Comparison of ENCODE assay signal across 3 cellular contexts in the genomic region with DNA sequence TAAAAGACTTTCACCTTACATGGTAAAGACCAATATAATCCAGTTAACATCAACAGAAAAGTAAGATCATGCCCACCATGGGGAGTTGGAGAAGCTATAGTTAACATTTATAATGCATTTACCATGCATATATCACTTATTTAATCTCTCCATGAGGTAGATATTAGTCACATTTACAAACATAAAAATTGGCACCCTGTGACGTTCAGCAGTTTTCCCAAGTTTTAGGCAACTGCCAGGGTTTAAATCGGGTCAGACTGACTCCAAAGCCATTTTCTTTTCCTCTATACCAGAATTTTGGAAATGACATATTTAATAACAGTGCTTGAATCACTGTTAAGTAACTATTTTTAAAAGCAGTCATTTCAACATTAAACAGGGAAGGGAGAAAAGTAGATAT.
TF ChIP-seq lines count a peak whose summit lies in the region.

No MANE protein-coding gene starts in this region.

TF ChIP-seq in SK-N-SH, 30 proteins besides CTCF, POLR2A, EP300 and RAD21 (continued from another document):
- TF ChIP-seq, protein P1, sequence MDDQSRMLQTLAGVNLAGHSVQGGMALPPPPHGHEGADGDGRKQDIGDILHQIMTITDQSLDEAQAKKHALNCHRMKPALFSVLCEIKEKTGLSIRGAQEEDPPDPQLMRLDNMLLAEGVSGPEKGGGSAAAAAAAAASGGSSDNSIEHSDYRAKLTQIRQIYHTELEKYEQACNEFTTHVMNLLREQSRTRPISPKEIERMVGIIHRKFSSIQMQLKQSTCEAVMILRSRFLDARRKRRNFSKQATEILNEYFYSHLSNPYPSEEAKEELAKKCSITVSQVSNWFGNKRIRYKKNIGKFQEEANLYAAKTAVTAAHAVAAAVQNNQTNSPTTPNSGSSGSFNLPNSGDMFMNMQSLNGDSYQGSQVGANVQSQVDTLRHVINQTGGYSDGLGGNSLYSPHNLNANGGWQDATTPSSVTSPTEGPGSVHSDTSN (IDR thresholded peaks at IDR 0.05) = peak; percentile 39; the same call in 1 of the 2 replicates
- no peak for TF ChIP-seq SIN3A (IDR thresholded peaks at IDR 0.05; ENCODE audit: borderline replicate concordance, low read depth, low read length)
- no peak for TF ChIP-seq YY1 (IDR thresholded peaks at IDR 0.05; ENCODE audit: low read depth)
- peak; percentile 49 for TF ChIP-seq TCF12 (IDR thresholded peaks at IDR 0.05)
- TF ChIP-seq RFX5 (IDR thresholded peaks at IDR 0.05; ENCODE audit: low read length) = no peak
- no peak for TF ChIP-seq FOXJ3 (CRISPR knock-in tag; IDR thresholded peaks at IDR 0.05)
- TF ChIP-seq EZH2phosphoT487 (IDR thresholded peaks at IDR 0.05; ENCODE audit: borderline replicate concordance, low read depth) = no peak
- no peak for TF ChIP-seq CHD2 (IDR thresholded peaks at IDR 0.05; ENCODE audit: low read length, partially characterized antibody)
- no peak for TF ChIP-seq FOXM1 (IDR thresholded peaks at IDR 0.05; ENCODE audit: low read depth)
- TF ChIP-seq GATA2 (CRISPR knock-in tag; IDR thresholded peaks at IDR 0.05) = no peak
- no peak for TF ChIP-seq ELF1 (IDR thresholded peaks at IDR 0.05)
- TF ChIP-seq FOSL2 (IDR thresholded peaks at IDR 0.05; ENCODE audit: borderline replicate concordance, low read depth) = peak; percentile 31; the same call in 1 of the 2 replicates
- TF ChIP-seq NFIC (IDR thresholded peaks at IDR 0.05; ENCODE audit: borderline replicate concordance) = peak; percentile 61; the same call in 1 of the 2 replicates
- no peak for TF ChIP-seq MXI1 (IDR thresholded peaks at IDR 0.05; ENCODE audit: low read depth, low read length)

TF ChIP-seq in SK-N-SH treated with all-trans-retinoic acid at 6 μM for 48 hours, 23 proteins besides CTCF, POLR2A, EP300 and RAD21 (continued from another document):
- no peak for TF ChIP-seq SNAI2 (CRISPR knock-in tag; IDR thresholded peaks at IDR 0.05)
- TF ChIP-seq BACH2 (CRISPR knock-in tag; IDR thresholded peaks at IDR 0.05; ENCODE audit: borderline replicate concordance) = no peak
- TF ChIP-seq, protein P2, sequence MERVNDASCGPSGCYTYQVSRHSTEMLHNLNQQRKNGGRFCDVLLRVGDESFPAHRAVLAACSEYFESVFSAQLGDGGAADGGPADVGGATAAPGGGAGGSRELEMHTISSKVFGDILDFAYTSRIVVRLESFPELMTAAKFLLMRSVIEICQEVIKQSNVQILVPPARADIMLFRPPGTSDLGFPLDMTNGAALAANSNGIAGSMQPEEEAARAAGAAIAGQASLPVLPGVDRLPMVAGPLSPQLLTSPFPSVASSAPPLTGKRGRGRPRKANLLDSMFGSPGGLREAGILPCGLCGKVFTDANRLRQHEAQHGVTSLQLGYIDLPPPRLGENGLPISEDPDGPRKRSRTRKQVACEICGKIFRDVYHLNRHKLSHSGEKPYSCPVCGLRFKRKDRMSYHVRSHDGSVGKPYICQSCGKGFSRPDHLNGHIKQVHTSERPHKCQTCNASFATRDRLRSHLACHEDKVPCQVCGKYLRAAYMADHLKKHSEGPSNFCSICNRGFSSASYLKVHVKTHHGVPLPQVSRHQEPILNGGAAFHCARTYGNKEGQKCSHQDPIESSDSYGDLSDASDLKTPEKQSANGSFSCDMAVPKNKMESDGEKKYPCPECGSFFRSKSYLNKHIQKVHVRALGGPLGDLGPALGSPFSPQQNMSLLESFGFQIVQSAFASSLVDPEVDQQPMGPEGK (CRISPR knock-in tag; IDR thresholded peaks at IDR 0.05; ENCODE audit: borderline replicate concordance) = no peak
- no peak for TF ChIP-seq TCF4 (CRISPR knock-in tag; IDR thresholded peaks at IDR 0.05; ENCODE audit: borderline replicate concordance)
- no peak for TF ChIP-seq ZNF8 (CRISPR knock-in tag; IDR thresholded peaks at IDR 0.05)
- no peak for TF ChIP-seq ARNTL (CRISPR knock-in tag; IDR thresholded peaks at IDR 0.05; ENCODE audit: borderline replicate concordance, low read depth)
- TF ChIP-seq TOX (CRISPR knock-in tag; IDR thresholded peaks at IDR 0.05; ENCODE audit: borderline replicate concordance) = no peak
- no peak for TF ChIP-seq ZNF70 (CRISPR knock-in tag; IDR thresholded peaks at IDR 0.05)
- TF ChIP-seq ZFP3 (CRISPR knock-in tag; IDR thresholded peaks at IDR 0.05) = no peak
- TF ChIP-seq ESRRG (CRISPR knock-in tag; IDR thresholded peaks at IDR 0.05) = no peak
- no peak for TF ChIP-seq RARB (CRISPR knock-in tag; IDR thresholded peaks at IDR 0.05)
- TF ChIP-seq OSR1 (CRISPR knock-in tag; IDR thresholded peaks at IDR 0.05) = no peak

TF ChIP-seq in endothelial cell of umbilical vein, 7 proteins besides CTCF, POLR2A, EP300 and RAD21:
- TF ChIP-seq EZH2 (IDR thresholded peaks at IDR 0.05; ENCODE audit: borderline replicate concordance, low read depth, low read length, severe bottlenecking) = no peak
- TF ChIP-seq, protein P3, sequence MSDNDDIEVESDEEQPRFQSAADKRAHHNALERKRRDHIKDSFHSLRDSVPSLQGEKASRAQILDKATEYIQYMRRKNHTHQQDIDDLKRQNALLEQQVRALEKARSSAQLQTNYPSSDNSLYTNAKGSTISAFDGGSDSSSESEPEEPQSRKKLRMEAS (IDR thresholded peaks at IDR 0.05; ENCODE audit: insufficient read depth, insufficient read length) = no peak
- TF ChIP-seq FOS (IDR thresholded peaks at IDR 0.05; ENCODE audit: borderline replicate concordance, insufficient read depth, low read length) = no peak
- no peak for TF ChIP-seq POLR2AphosphoS5 (IDR thresholded peaks at IDR 0.05; ENCODE audit: insufficient read depth, low read depth, low read length)
- no peak for TF ChIP-seq JUN (IDR thresholded peaks at IDR 0.05; ENCODE audit: borderline replicate concordance, insufficient read depth, insufficient read length, low read depth)
- no peak for TF ChIP-seq MYC (IDR thresholded peaks at IDR 0.05; ENCODE audit: low read depth, low read length)
- TF ChIP-seq GATA2 (IDR thresholded peaks at IDR 0.05; ENCODE audit: insufficient read depth, insufficient read length, low read depth, low read length) = peak; percentile 44
